ENCODE assay signal across 1 cellular context in genomic region chr11:61534901-61535839, GRCh38.
TF ChIP-seq lines count a peak whose summit lies in the region.

No MANE protein-coding gene starts in this region.

TF ChIP-seq in H1, 55 proteins besides CTCF, POLR2A, EP300 and RAD21:
- TF ChIP-seq CBX5 (IDR thresholded peaks at IDR 0.05; ENCODE audit: low read depth, low read length) = no peak
- TF ChIP-seq, protein P1, sequence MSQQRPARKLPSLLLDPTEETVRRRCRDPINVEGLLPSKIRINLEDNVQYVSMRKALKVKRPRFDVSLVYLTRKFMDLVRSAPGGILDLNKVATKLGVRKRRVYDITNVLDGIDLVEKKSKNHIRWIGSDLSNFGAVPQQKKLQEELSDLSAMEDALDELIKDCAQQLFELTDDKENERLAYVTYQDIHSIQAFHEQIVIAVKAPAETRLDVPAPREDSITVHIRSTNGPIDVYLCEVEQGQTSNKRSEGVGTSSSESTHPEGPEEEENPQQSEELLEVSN (IDR thresholded peaks at IDR 0.05) = no peak
- no peak for TF ChIP-seq TAF7 (optimal IDR thresholded peaks at IDR 0.05; ENCODE audit: borderline replicate concordance, low read depth, low read length)
- TF ChIP-seq RNF2 (IDR thresholded peaks at IDR 0.05; ENCODE audit: borderline replicate concordance, low read depth, low read length, missing control alignments, poor library complexity, severe bottlenecking) = no peak
- no peak for TF ChIP-seq SP2 (IDR thresholded peaks at IDR 0.05; ENCODE audit: low read length)
- TF ChIP-seq CHD2 (IDR thresholded peaks at IDR 0.05; ENCODE audit: low read length) = no peak
- TF ChIP-seq CHD1 (IDR thresholded peaks at IDR 0.05; ENCODE audit: low read depth, low read length) = no peak
- TF ChIP-seq YY1 (IDR thresholded peaks at IDR 0.05; ENCODE audit: low read depth, low read length) = no peak
- no peak for TF ChIP-seq KDM5A (IDR thresholded peaks at IDR 0.05; ENCODE audit: low read length)
TF ChIP-seq in H1: peak in this region for 0.
